In the genomic region with DNA sequence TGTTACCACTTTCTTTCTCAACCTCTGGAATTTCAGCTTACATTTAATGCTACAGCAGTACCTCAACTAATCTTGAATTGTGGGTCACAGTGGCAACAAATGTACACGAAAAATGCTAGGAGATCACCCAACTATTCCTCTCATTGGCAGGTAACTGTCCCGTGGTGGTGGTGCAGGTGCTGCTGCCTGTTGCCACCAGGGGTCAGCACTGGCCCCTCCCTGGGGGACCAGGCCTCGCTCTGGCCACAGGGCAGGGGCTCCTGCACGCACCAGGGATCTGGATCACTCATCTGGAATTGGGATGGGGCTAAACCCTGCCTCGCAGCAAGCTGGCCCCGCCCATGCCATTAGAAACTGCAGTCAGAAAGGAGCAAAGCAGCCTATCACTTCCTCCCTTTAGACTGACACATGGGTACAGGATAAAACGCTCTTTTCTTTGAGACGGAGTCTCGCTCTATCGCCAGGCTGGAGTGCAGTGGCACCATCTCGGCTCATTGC, we compare ENCODE assay signal across 8 cellular contexts. TPM values are rescaled to one million over a fixed set of nuclear protein-coding genes. Genes with fewer than 3 reads are reported as not detected.
DNase-seq lines count a peak whose midpoint lies in the region; ATAC-seq and TF ChIP-seq lines count a peak whose summit lies in the region.

No MANE protein-coding gene starts in this region.

- no peaks in the 10 kb centered on the region for H3K9me3 ChIP-seq in mesenchymal stem cell (ENCODE audit: control insufficient read depth, low read length)

- peaks cover 55 to 56% of the 10 kb centered on the region in 2 experiments for H3K36me3 ChIP-seq in mesenchymal stem cell (ENCODE audit: control insufficient read depth in 1 of 2, insufficient read depth in 2 of 2, low read depth in 1 of 2, low read length in 2 of 2)

- H2BK15ac ChIP-seq in mesenchymal stem cell (ENCODE audit: low read depth, poor library complexity, severe bottlenecking): no peak overlapping the region

- no peaks in the 10 kb centered on the region for H3K27me3 ChIP-seq in mesenchymal stem cell (ENCODE audit: control insufficient read depth in 1 of 2, insufficient read depth in 1 of 2, low read length in 2 of 2)

- peak overlapping the region; percentile 56 for H3K27ac ChIP-seq in mesenchymal stem cell (ENCODE audit: low read length, poor library complexity, severe bottlenecking)

- no peak overlapping the region for H2BK5ac ChIP-seq in mesenchymal stem cell (ENCODE audit: low read depth, low read length, poor library complexity, severe bottlenecking)

- H3K4me1 ChIP-seq in mesenchymal stem cell (ENCODE audit: control insufficient read depth, insufficient read depth, low read depth, low read length): peaks cover 47% of the 10 kb centered on the region

- no peak overlapping the region for H3K23ac ChIP-seq in mesenchymal stem cell (ENCODE audit: low read length in 2 of 2)

- H3K18ac ChIP-seq in mesenchymal stem cell (ENCODE audit: low read depth in 1 of 2, low read length in 2 of 2): no peak overlapping the region

- H3K4ac ChIP-seq in mesenchymal stem cell (ENCODE audit: low read depth in 1 of 2, low read length in 2 of 2): no peak overlapping the region

- DNase-seq in DMS153 treated with DMSO at 0.1 percent for 48 hours (lab: John Stamatoyannopoulos, UW; ENCODE audit: unreplicated experiment): peak; percentile 16
- DNase-seq in DMS153 (lab: John Stamatoyannopoulos, UW): no peak
- no peak for DNase-seq in LNCaP clone FGC (ENCODE audit: low read depth)
- DNase-seq in activated CD4-positive, alpha-beta T cell treated with anti-CD3 and anti-CD28 coated beads for 4 hours: peak; percentile 43 to 48
- peak; percentile 50 to 71 for DNase-seq in dermis microvascular lymphatic vessel endothelial cell (ENCODE audit: low read depth in 2 of 2)
- peak; percentile 70 for DNase-seq in mesenchymal stem cell
- DNase-seq in stimulated activated naive CD4-positive, alpha-beta T cell (lab: John Stamatoyannopoulos, UW): peak in 5 of 6 experiments; percentile 14 to 54 (median 39)

- no peak overlapping the region for H3K14ac ChIP-seq in mesenchymal stem cell (ENCODE audit: low read length in 2 of 2)

- H3K4me3 ChIP-seq in LNCaP clone FGC (ENCODE audit: low read depth, low read length) (no peak overlapping the region), mesenchymal stem cell (ENCODE audit: insufficient read depth in 1 of 2, low read depth in 1 of 2, low read length in 2 of 2) (peak overlapping the region in 1 of 2 experiments; percentile 46)

- peak; percentile 89 for TF ChIP-seq CTCF in LNCaP clone FGC (IDR thresholded peaks at IDR 0.05; ENCODE audit: control insufficient read depth, extremely low read depth, insufficient read depth)

- 50% methylated on average over 11 of the region's 11 CpGs for WGBS in mesenchymal stem cell

- H2BK120ac ChIP-seq in mesenchymal stem cell (ENCODE audit: low read depth, low read length): no peak overlapping the region

- no peak overlapping the region for H4K8ac ChIP-seq in mesenchymal stem cell (ENCODE audit: low read length)

- H3K4me2 ChIP-seq in mesenchymal stem cell (ENCODE audit: low read length, poor library complexity, severe bottlenecking): no peak overlapping the region

- no peak overlapping the region for H2AK5ac ChIP-seq in mesenchymal stem cell (ENCODE audit: low read length, severe bottlenecking)

- H2AFZ ChIP-seq in mesenchymal stem cell (ENCODE audit: low read depth, low read length): no peak overlapping the region

- no peak overlapping the region for H2BK12ac ChIP-seq in mesenchymal stem cell (ENCODE audit: low read length in 2 of 2)

- H3K9ac ChIP-seq in mesenchymal stem cell (ENCODE audit: low read length): peak overlapping the region; percentile 52

- ATAC-seq in HG02610 (IDR thresholded peaks at IDR 0.05; ENCODE audit: unreplicated experiment): no peak

- no peak overlapping the region for H4K91ac ChIP-seq in mesenchymal stem cell (ENCODE audit: low read length)

- H3K79me1 ChIP-seq in mesenchymal stem cell (replicated peaks; ENCODE audit: low read length, poor library complexity, severe bottlenecking): peaks cover 28% of the 10 kb centered on the region

RNA-seq across cellular contexts. Expression of a gene that starts 6.9 kb away (rescaled TPM):
- 23.0 and 27.2 TPM in 2 replicates for total RNA-seq in dermis microvascular lymphatic vessel endothelial cell
- polyA plus RNA-seq in mesenchymal stem cell (2013, experiment 1 of 2): 26.3 TPM
- 25.3 TPM for polyA plus RNA-seq in mesenchymal stem cell (2013, experiment 2 of 2)

RNA-seq across cellular contexts. Expression of a gene that starts 18.8 kb away (rescaled TPM):
- 0.25 and 0.39 TPM in 2 replicates for total RNA-seq in dermis microvascular lymphatic vessel endothelial cell
- polyA plus RNA-seq in mesenchymal stem cell (2013, experiment 1 of 2): not detected
- not detected for polyA plus RNA-seq in mesenchymal stem cell (2013, experiment 2 of 2)

RNA-seq across cellular contexts. Expression of a gene that starts 27.6 kb away (rescaled TPM):
- total RNA-seq in dermis microvascular lymphatic vessel endothelial cell: 105 and 190 TPM in 2 replicates
- 390 TPM for polyA plus RNA-seq in mesenchymal stem cell (2013, experiment 1 of 2)
- 388 TPM for polyA plus RNA-seq in mesenchymal stem cell (2013, experiment 2 of 2)

Comparison
In these comparisons a context has a peak if more than half of its experiments do, and no peak if none do; other contexts are left out.
1. DNase-seq: peak in DMS153 treated with DMSO at 0.1 percent for 48 hours (single experiment), activated CD4-positive, alpha-beta T cell treated with anti-CD3 and anti-CD28 coated beads for 4 hours (2 of 2), dermis microvascular lymphatic vessel endothelial cell (2 of 2), mesenchymal stem cell (single experiment) and stimulated activated naive CD4-positive, alpha-beta T cell (5 of 6); none in DMS153 (single experiment) and LNCaP clone FGC (single experiment).